ENCODE assay signal across 17 cellular contexts in the genomic region with DNA sequence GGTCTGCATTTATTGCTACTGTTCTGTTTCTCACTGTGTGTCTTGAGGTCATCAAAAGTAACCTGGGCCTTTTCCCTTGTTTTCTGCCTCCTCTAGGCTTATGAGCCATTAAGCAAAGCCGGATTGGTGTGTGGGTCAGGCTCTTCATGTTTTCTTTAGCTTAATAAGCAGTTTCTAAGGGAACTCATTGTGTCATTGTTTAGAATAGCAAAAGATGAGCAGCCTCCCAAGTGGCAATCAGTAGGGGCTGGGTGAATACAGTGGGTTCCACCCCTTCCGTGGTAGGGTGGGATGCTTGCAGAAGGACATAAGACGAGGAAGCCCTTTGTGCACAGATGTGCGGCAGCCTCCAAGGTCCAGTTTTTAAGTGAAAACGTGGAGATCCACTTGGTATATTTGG. TPM values are rescaled to one million over a fixed set of nuclear protein-coding genes. Genes with fewer than 3 reads are reported as not detected.
A peak's percentile ranks its signal among the peaks of the same experiment; 100 is the strongest.
DNase-seq lines count a peak whose midpoint lies in the region; ATAC-seq and TF ChIP-seq lines count a peak whose summit lies in the region.
"Had no signal": no experiment of that assay in that cellular context is flagged by ENCODE, and none has a peak within 500 bp of the region (broad histone marks: within the 10 kb centered on the region; RNA-seq: fewer than 3 reads in every experiment).

No MANE protein-coding gene starts in this region.

- H3K4me3 ChIP-seq in PC-9 (no peak overlapping the region), esophagus squamous epithelium (peak overlapping the region in 1 of 4 donors; percentile 4), neural progenitor cell (no peak overlapping the region), mesendoderm (ENCODE audit: low read length) (no peak overlapping the region)
- H3K4me3 ChIP-seq: psoas muscle, upper lobe of left lung had no signal

- no peak overlapping the region for H4K5ac ChIP-seq in mesendoderm (ENCODE audit: low read length)

- H3K9me3 ChIP-seq in PC-9 (ENCODE audit: insufficient read depth, low read depth) (peaks cover 31% of the 10 kb centered on the region), esophagus squamous epithelium (peaks cover 0 to 10% (median 9%) of the 10 kb centered on the region in 3 donors), neural progenitor cell (ENCODE audit: low read depth) (peaks cover 14% of the 10 kb centered on the region)
- H3K9me3 ChIP-seq: psoas muscle had no signal

- H4K20me1 ChIP-seq in PC-9 (ENCODE audit: insufficient read depth): peaks cover 14% of the 10 kb centered on the region
- peaks cover 56% of the 10 kb centered on the region for H4K20me1 ChIP-seq in neural progenitor cell (ENCODE audit: low read depth)

- TF ChIP-seq POLR2A in esophagus squamous epithelium (IDR thresholded peaks at IDR 0.05): no peak

- no peak overlapping the region for H3K18ac ChIP-seq in mesendoderm (ENCODE audit: low read length)

- H3K4me2 ChIP-seq in PC-9: no peak overlapping the region
- H3K4me2 ChIP-seq in neural progenitor cell: peak overlapping the region; percentile 27
- no peak overlapping the region for H3K4me2 ChIP-seq in mesendoderm (ENCODE audit: low read length)

- peaks cover 13% of the 10 kb centered on the region for H3K4me1 Mint-ChIP-seq in neural progenitor cell

- ATAC-seq in stimulated activated naive CD8-positive, alpha-beta T cell treated with anti-CD3 and anti-CD28 coated beads, Interleukin-15, Interleukin-2, amounts not matched to agents 100 U/mL and 50 U/mL, for 24 hours: no peak
- ATAC-seq: psoas muscle had no signal

- H3K36me3 ChIP-seq in PC-9 (ENCODE audit: low read depth) (peaks cover 32% of the 10 kb centered on the region), esophagus squamous epithelium (peaks cover 0 to 14% (median 4%) of the 10 kb centered on the region in 3 donors), neural progenitor cell (no peaks in the 10 kb centered on the region), mesendoderm (ENCODE audit: control insufficient read depth, insufficient read depth, low read length) (no peaks in the 10 kb centered on the region)
- H3K36me3 ChIP-seq: upper lobe of left lung had no signal

- no peak overlapping the region for H3K4me3 Mint-ChIP-seq in neural progenitor cell
- H3K4me3 Mint-ChIP-seq: B cell had no signal

- peak overlapping the region; percentile 50 for H3K27ac Mint-ChIP-seq in neural progenitor cell
- H3K27ac Mint-ChIP-seq: B cell had no signal

- H3K9me2 ChIP-seq in PC-9 (ENCODE audit: insufficient read depth): no peaks in the 10 kb centered on the region

- intact Hi-C loops in PC-9 (cut with micrococcal nuclease; ENCODE audit: unreplicated experiment): no loop called here
- intact Hi-C loops in esophagus squamous epithelium (cut with DNase I): no loop called here

- peak; percentile 40 for DNase-seq in Caki2 (ENCODE audit: low read depth)
- no peak for DNase-seq in PC-9
- no peak for DNase-seq in esophagus squamous epithelium (lab: John Stamatoyannopoulos, UW)
- no peak for DNase-seq in neural progenitor cell (ENCODE audit: low spot score)
- DNase-seq in stimulated activated naive CD8-positive, alpha-beta T cell treated with anti-CD3 and anti-CD28 coated beads, Interleukin-15, Interleukin-2, amounts not matched to agents 100 U/mL and 50 U/mL, for 24 hours: no peak
- DNase-seq in mesendoderm: no peak
- no peak for DNase-seq in NAMALWA (ENCODE audit: low spot score)
- DNase-seq in NCI-H1105 treated with DMSO at 0.1 percent for 48 hours (lab: John Stamatoyannopoulos, UW): no peak
- DNase-seq: activated CD8-positive, alpha-beta memory T cell treated with anti-CD3 and anti-CD28 coated beads for 24 hours; activated effector memory CD4-positive, alpha-beta T cell treated with anti-CD3 and anti-CD28 coated beads, Interleukin-2, amount 50 U/mL, for 16 hours; caudate nucleus; DMS153; MM.1S; NK-92 treated with Interleukin-12 subunit alpha and Interleukin-12 subunit beta, amount 100 ng/mL, for 24 hours had no signal

- no peak overlapping the region for H2BK5ac ChIP-seq in mesendoderm (ENCODE audit: low read length)

- H3K23ac ChIP-seq in mesendoderm (ENCODE audit: low read length): no peak overlapping the region

- peaks cover 10% of the 10 kb centered on the region for H3K79me1 ChIP-seq in mesendoderm (ENCODE audit: low read length)

- peaks cover 7% of the 10 kb centered on the region for H3K27me3 Mint-ChIP-seq in neural progenitor cell (ENCODE audit: insufficient read depth, low read depth)
- H3K27me3 Mint-ChIP-seq: B cell had no signal

- no peak overlapping the region for H3K4ac ChIP-seq in mesendoderm (ENCODE audit: low read depth, low read length)

- no peak overlapping the region for H2BK15ac ChIP-seq in mesendoderm (replicated peaks; ENCODE audit: low read depth)

- no peak overlapping the region for H2AK5ac ChIP-seq in mesendoderm (ENCODE audit: low read length)

- POLR2A ChIA-PET in PC-9 (lab: Charles Lee; ENCODE audit: unreplicated experiment): no interaction called here

- TF ChIP-seq CTCF in PC-9 (conservative IDR thresholded peaks at IDR 0.05) (no peak), esophagus squamous epithelium (IDR thresholded peaks at IDR 0.05) (no peak), neural progenitor cell (IDR thresholded peaks at IDR 0.05) (no peak)

- H3K79me2 ChIP-seq in PC-9 (ENCODE audit: low read depth) (peaks cover 91% of the 10 kb centered on the region), neural progenitor cell (ENCODE audit: low read depth) (peaks cover 48% of the 10 kb centered on the region), mesendoderm (ENCODE audit: control insufficient read depth, insufficient read depth, low read length) (peaks cover 26% of the 10 kb centered on the region)

- H4K8ac ChIP-seq in mesendoderm (ENCODE audit: low read depth, low read length): no peak overlapping the region

- H3K27ac ChIP-seq in PC-9 (0 out of 2 replicates have a peak overlapping the region, but pooled peaks have one; percentile 10), esophagus squamous epithelium (peak overlapping the region in 3 of 4 donors; percentile 64 to 68 (median 67)), neural progenitor cell (no peak overlapping the region), mesendoderm (ENCODE audit: low read depth, low read length) (no peak overlapping the region)

- H3K4me1 ChIP-seq in PC-9 (replicated peaks; ENCODE audit: insufficient read depth): peaks cover 13% of the 10 kb centered on the region; the same call in 1 of the 2 replicates
- peaks cover 7 to 50% (median 23%) of the 10 kb centered on the region in 3 donors for H3K4me1 ChIP-seq in esophagus squamous epithelium
- peaks cover 15% of the 10 kb centered on the region for H3K4me1 ChIP-seq in neural progenitor cell
- peaks cover 3% of the 10 kb centered on the region for H3K4me1 ChIP-seq in mesendoderm (ENCODE audit: control insufficient read depth, low read depth, low read length)

- peaks cover 26% of the 10 kb centered on the region; the same call in 1 of the 2 replicates for H3F3A ChIP-seq in PC-9 (ENCODE audit: insufficient read depth, low read depth)
- peaks cover 15% of the 10 kb centered on the region for H3F3A ChIP-seq in neural progenitor cell (ENCODE audit: low read depth)

- peaks cover 24% of the 10 kb centered on the region for H3K36me3 Mint-ChIP-seq in neural progenitor cell

- CTCF ChIA-PET in PC-9 (lab: Charles Lee): no interaction called here

- in situ Hi-C loops in Caki2 (cut with HindIII; ENCODE audit: low pct_unique_long_range_greater_than_20kb, low sequenced_read_pairs): no loop called here

- H3K9ac ChIP-seq in neural progenitor cell: no peak overlapping the region
- H3K9ac ChIP-seq in mesendoderm (ENCODE audit: low read length): no peak overlapping the region

- H3K27me3 ChIP-seq in PC-9 (ENCODE audit: insufficient read depth, low read depth): no peaks in the 10 kb centered on the region
- no peaks in the 10 kb centered on the region for H3K27me3 ChIP-seq in esophagus squamous epithelium
- H3K27me3 ChIP-seq in neural progenitor cell: no peaks in the 10 kb centered on the region
- H3K27me3 ChIP-seq in mesendoderm (ENCODE audit: insufficient read depth, low read length, poor library complexity): no peaks in the 10 kb centered on the region
- H3K27me3 ChIP-seq: upper lobe of left lung had no signal

- no peak overlapping the region for H2AFZ ChIP-seq in PC-9
- no peak overlapping the region for H2AFZ ChIP-seq in neural progenitor cell (replicated peaks)

- 44 to 57% methylated on average over 5 of the region's 5 CpGs for WGBS in esophagus squamous epithelium, 2 donors
- no CpG with 5 or more reads among the region's 5 CpGs for WGBS in mesendoderm (ENCODE audit: extremely low coverage, insufficient coverage, low lambda C conversion rate)

- peaks cover 37% of the 10 kb centered on the region for H3K9me3 Mint-ChIP-seq in neural progenitor cell

- BruUV-seq in PC-9 (replicated peaks; lab: Mats Ljungman, UMichigan): no TSS peak

- H3K56ac ChIP-seq in mesendoderm (ENCODE audit: low read length): no peak overlapping the region

- H2BK120ac ChIP-seq in mesendoderm (ENCODE audit: low read depth, low read length): no peak overlapping the region

RNA-seq across cellular contexts. Expression of a gene that starts 34.5 kb away (rescaled TPM):
- 42.8 and 51.5 TPM in 2 replicates for total RNA-seq in Caki2 (2014; rRNA removed; shearing (Covaris generic); ENCODE audit: low replicate concordance)
- total RNA-seq in PC-9 (2021): 139 and 146 TPM in 2 replicates
- 10 to 100 TPM; 22.9 to 56.7 (median 46.9) TPM for total RNA-seq in esophagus squamous epithelium
- 17.5 and 26.7 TPM in 2 replicates for total RNA-seq in neural progenitor cell (ENCODE audit: low replicate concordance)
- polyA plus RNA-seq in mesendoderm (2013, experiment 1 of 2): 22.5 TPM
- polyA plus RNA-seq in mesendoderm (2013, experiment 2 of 2): 22.3 TPM

Comparison
In these comparisons a context has a peak if more than half of its experiments do, and no peak if none do; other contexts are left out.
1. H3K27ac ChIP-seq: peak in PC-9 (single experiment) and esophagus squamous epithelium (3 of 4); none in neural progenitor cell (single experiment) and mesendoderm (single experiment).